Comparison of ENCODE assay signal across 17 cellular contexts in the genomic region with DNA sequence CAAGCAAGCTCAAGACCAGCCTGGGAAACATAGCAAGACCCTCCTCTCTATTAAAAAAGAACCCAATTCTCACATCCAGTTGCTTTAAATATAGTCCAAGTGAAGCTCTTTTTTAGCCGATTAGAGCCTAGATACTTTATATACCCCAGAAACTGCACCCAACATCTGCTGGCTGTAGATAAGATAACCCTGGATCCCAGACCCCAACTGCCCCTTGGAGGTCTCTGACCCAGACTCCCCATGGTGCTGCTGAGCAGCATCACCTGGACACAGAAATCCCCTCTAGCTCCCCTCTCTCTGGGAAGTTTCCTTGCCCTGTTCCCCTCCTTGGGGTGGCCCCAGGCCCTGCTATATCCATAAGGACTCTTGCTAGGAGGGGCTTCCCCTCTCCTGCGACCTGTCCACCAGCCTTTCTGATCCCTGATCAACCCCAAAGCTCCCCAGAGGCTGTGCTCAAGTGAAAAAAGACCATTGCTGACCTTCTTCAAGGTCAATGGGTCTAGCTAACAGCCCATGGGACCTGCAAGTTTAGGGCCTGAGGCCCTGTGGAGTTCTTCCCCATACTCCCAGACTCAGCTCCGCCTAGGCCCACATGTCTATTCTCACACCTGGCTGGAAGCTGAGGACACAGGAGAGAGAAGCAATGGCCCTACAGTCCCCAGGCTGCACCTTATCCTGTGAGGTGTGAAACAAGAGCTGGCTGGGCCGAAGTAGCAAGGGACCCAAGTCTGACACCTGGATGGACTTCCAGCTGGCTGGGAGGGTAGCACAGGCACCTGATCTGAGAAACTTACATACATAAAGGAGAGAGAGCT. TPM values are rescaled to one million over a fixed set of nuclear protein-coding genes. Genes with fewer than 3 reads are reported as not detected.
A peak's percentile ranks its signal among the peaks of the same experiment; 100 is the strongest.
DNase-seq lines count a peak whose midpoint lies in the region; ATAC-seq and TF ChIP-seq lines count a peak whose summit lies in the region.
"Had no signal": no experiment of that assay in that cellular context is flagged by ENCODE, and none has a peak within 500 bp of the region (broad histone marks: within the 10 kb centered on the region; RNA-seq: fewer than 3 reads in every experiment).

No MANE protein-coding gene starts in this region.

- H3K9me3 ChIP-seq in OCI-LY1 (ENCODE audit: low read length) (no peaks in the 10 kb centered on the region), endodermal cell (ENCODE audit: control insufficient read depth, low read length) (no peaks in the 10 kb centered on the region), neural progenitor cell (ENCODE audit: low read depth) (no peaks in the 10 kb centered on the region)
- no peaks in the 10 kb centered on the region for H3K9me3 ChIP-seq in CD8-positive, alpha-beta T cell (ENCODE audit: low read length)

- H3K4me3 ChIP-seq in OCI-LY1 (ENCODE audit: low read depth, low read length, poor library complexity, severe bottlenecking) (no peak overlapping the region), endodermal cell (ENCODE audit: low read length) (no peak overlapping the region), neural progenitor cell (no peak overlapping the region)
- H3K4me3 ChIP-seq in CD8-positive, alpha-beta T cell (ENCODE audit: low read depth, low read length), result no peak overlapping the region
- H3K4me3 ChIP-seq: GM23248 had no signal

- no peaks in the 10 kb centered on the region for H3K36me3 Mint-ChIP-seq in activated CD8-positive, alpha-beta memory T cell treated with anti-CD3 and anti-CD28 coated beads, Interleukin-2, amount 10 ng/mL, durations not matched to agents 7 days and 5 days
- H3K36me3 Mint-ChIP-seq in endodermal cell (ENCODE audit: low read depth), result peaks cover 4% of the 10 kb centered on the region
- H3K36me3 Mint-ChIP-seq in neural progenitor cell, result peaks cover 2% of the 10 kb centered on the region
- H3K36me3 Mint-ChIP-seq in CD8-positive, alpha-beta T cell, result peaks cover 13% of the 10 kb centered on the region

- 85 to 87% methylated on average over 3 to 4 of the region's 4 CpGs for WGBS in endodermal cell (ENCODE audit: insufficient coverage in 1 of 2, insufficient read length in 1 of 2), 2 experiments

- peaks cover 6% of the 10 kb centered on the region; the same call in 1 of the 2 replicates for H3K79me2 ChIP-seq in OCI-LY1 (ENCODE audit: insufficient read depth, low read length)
- H3K79me2 ChIP-seq in neural progenitor cell (ENCODE audit: low read depth), result no peaks in the 10 kb centered on the region

- H3K36me3 ChIP-seq in OCI-LY1 (ENCODE audit: insufficient read depth, low read length) (peaks cover 38% of the 10 kb centered on the region), endodermal cell (ENCODE audit: control insufficient read depth, insufficient read depth, low read length) (no peaks in the 10 kb centered on the region), neural progenitor cell (no peaks in the 10 kb centered on the region)
- H3K36me3 ChIP-seq in CD8-positive, alpha-beta T cell (ENCODE audit: insufficient read depth, low read length), result no peaks in the 10 kb centered on the region

- H3K9ac ChIP-seq in OCI-LY1 (ENCODE audit: low read length) (no peak overlapping the region), endodermal cell (ENCODE audit: extremely low read depth, low read length, poor library complexity, severe bottlenecking) (no peak overlapping the region), neural progenitor cell (no peak overlapping the region)
- H3K9ac ChIP-seq: GM23248 had no signal

- H3K4me2 ChIP-seq in OCI-LY1 (ENCODE audit: low read length) (no peak overlapping the region), neural progenitor cell (no peak overlapping the region)

- TF ChIP-seq CTCF in OCI-LY1 (IDR thresholded peaks at IDR 0.05; ENCODE audit: low read length), result no peak
- no peak for TF ChIP-seq CTCF in endodermal cell (conservative IDR thresholded peaks at IDR 0.05)
- TF ChIP-seq CTCF in neural progenitor cell (IDR thresholded peaks at IDR 0.05), result no peak
- TF ChIP-seq CTCF in CD8-positive, alpha-beta T cell (IDR thresholded peaks at IDR 0.05), result no peak

- H3K9me3 Mint-ChIP-seq in activated CD8-positive, alpha-beta memory T cell treated with anti-CD3 and anti-CD28 coated beads, Interleukin-2, amount 10 ng/mL, durations not matched to agents 7 days and 5 days (ENCODE audit: low read depth), result no peaks in the 10 kb centered on the region
- H3K9me3 Mint-ChIP-seq in endodermal cell (no peaks in the 10 kb centered on the region), neural progenitor cell (no peaks in the 10 kb centered on the region)
- H3K9me3 Mint-ChIP-seq in CD8-positive, alpha-beta T cell, result no peaks in the 10 kb centered on the region
- H3K9me3 Mint-ChIP-seq: IgD-negative memory B cell had no signal

- CTCF ChIA-PET in activated CD8-positive, alpha-beta memory T cell treated with anti-CD3 and anti-CD28 coated beads, Interleukin-2, amount 10 ng/mL, durations not matched to agents 7 days and 5 days (lab: Charles Lee), result no interaction called here
- CTCF ChIA-PET in CD8-positive, alpha-beta T cell (lab: Charles Lee), result interaction anchor here (0.8 to 1.2 kb wide), 2 partner anchors 9 to 202 kb away, joined by 3 to 4 read pairs; no protein-coding TSS in a partner anchor

- peaks cover 11% of the 10 kb centered on the region for H3K4me1 Mint-ChIP-seq in activated CD8-positive, alpha-beta memory T cell treated with anti-CD3 and anti-CD28 coated beads, Interleukin-2, amount 10 ng/mL, durations not matched to agents 7 days and 5 days
- H3K4me1 Mint-ChIP-seq in endodermal cell (peaks cover 45% of the 10 kb centered on the region), neural progenitor cell (peaks cover 3% of the 10 kb centered on the region)
- H3K4me1 Mint-ChIP-seq in CD8-positive, alpha-beta T cell (ENCODE audit: low read depth), result peaks cover 22% of the 10 kb centered on the region

- peak overlapping the region; percentile 54 for H3K27ac ChIP-seq in OCI-LY1 (ENCODE audit: low read depth, low read length, poor library complexity, severe bottlenecking)
- H3K27ac ChIP-seq in endodermal cell (ENCODE audit: low read depth, low read length), result no peak overlapping the region
- H3K27ac ChIP-seq in neural progenitor cell, result no peak overlapping the region
- H3K27ac ChIP-seq in CD8-positive, alpha-beta T cell (ENCODE audit: low read depth, low read length), result no peak overlapping the region
- H3K27ac ChIP-seq: GM23248, HL-60 had no signal

- H4K20me1 ChIP-seq in OCI-LY1 (ENCODE audit: insufficient read depth, low read length) (no peaks in the 10 kb centered on the region), neural progenitor cell (ENCODE audit: low read depth) (no peaks in the 10 kb centered on the region)

- H2AFZ ChIP-seq in OCI-LY1 (ENCODE audit: low read length) (no peak overlapping the region), neural progenitor cell (replicated peaks) (no peak overlapping the region)
- H2AFZ ChIP-seq: GM23248 had no signal

- DNase-seq in activated CD8-positive, alpha-beta memory T cell treated with anti-CD3 and anti-CD28 coated beads, Interleukin-2, amount 50 U/mL, for 4 hours, result peak; percentile 6
- no peak for DNase-seq in activated CD8-positive, alpha-beta memory T cell treated with anti-CD3 and anti-CD28 coated beads, Interleukin-2, amount 10 ng/mL, durations not matched to agents 7 days and 5 days
- DNase-seq in endodermal cell (peak; percentile 71), neural progenitor cell (ENCODE audit: low spot score) (no peak), NCI-H2171 (lab: John Stamatoyannopoulos, UW) (no peak)
- no peak for DNase-seq in CD8-positive, alpha-beta T cell
- DNase-seq: COR-L47, GF-D8, GM23248, HCEC 1CT, NCI-H1105 treated with DMSO at 0.1 percent for 48 hours, NCI-H187, PC-3 had no signal

- ATAC-seq in activated CD8-positive, alpha-beta memory T cell treated with anti-CD3 and anti-CD28 coated beads, Interleukin-2, amount 10 ng/mL, durations not matched to agents 7 days and 5 days, result no peak
- no peak for ATAC-seq in CD8-positive, alpha-beta T cell
- no peak for ATAC-seq in HG03469 (IDR thresholded peaks at IDR 0.05; ENCODE audit: unreplicated experiment)
- ATAC-seq: PC-3 had no signal

- H3F3A ChIP-seq in OCI-LY1 (ENCODE audit: insufficient read depth, low read length), result no peaks in the 10 kb centered on the region
- H3F3A ChIP-seq in neural progenitor cell (ENCODE audit: low read depth), result no peaks in the 10 kb centered on the region

- POLR2A ChIA-PET in CD8-positive, alpha-beta T cell (lab: Charles Lee), result interaction anchor here (0.5 kb wide), 1 partner anchor 16 kb away, joined by 6 read pairs; no protein-coding TSS in a partner anchor

- H3K27me3 ChIP-seq in OCI-LY1 (ENCODE audit: insufficient read depth, low read length) (no peaks in the 10 kb centered on the region), endodermal cell (ENCODE audit: control insufficient read depth, insufficient read depth, low read length, poor library complexity, severe bottlenecking) (no peaks in the 10 kb centered on the region), neural progenitor cell (no peaks in the 10 kb centered on the region)
- no peaks in the 10 kb centered on the region for H3K27me3 ChIP-seq in CD8-positive, alpha-beta T cell (ENCODE audit: insufficient read depth, low read length)

- intact Hi-C loops in CD8-positive, alpha-beta T cell (cut with DNase I, micrococcal nuclease), result no loop called here

- no peaks in the 10 kb centered on the region for H3K27me3 Mint-ChIP-seq in activated CD8-positive, alpha-beta memory T cell treated with anti-CD3 and anti-CD28 coated beads, Interleukin-2, amount 10 ng/mL, durations not matched to agents 7 days and 5 days
- no peaks in the 10 kb centered on the region for H3K27me3 Mint-ChIP-seq in endodermal cell (ENCODE audit: insufficient read depth)
- peaks cover 7% of the 10 kb centered on the region for H3K27me3 Mint-ChIP-seq in neural progenitor cell (ENCODE audit: insufficient read depth, low read depth)
- H3K27me3 Mint-ChIP-seq in CD8-positive, alpha-beta T cell (ENCODE audit: low read depth), result no peaks in the 10 kb centered on the region
- H3K27me3 Mint-ChIP-seq: IgD-negative memory B cell had no signal

- H3K4me1 ChIP-seq in OCI-LY1 (ENCODE audit: insufficient read depth, low read length, severe bottlenecking) (peaks cover 29% of the 10 kb centered on the region), endodermal cell (ENCODE audit: control insufficient read depth, insufficient read depth, low read length) (peaks cover 10% of the 10 kb centered on the region), neural progenitor cell (no peaks in the 10 kb centered on the region)
- H3K4me1 ChIP-seq in CD8-positive, alpha-beta T cell (ENCODE audit: insufficient read depth, low read length), result peaks cover 20% of the 10 kb centered on the region

- no peak overlapping the region for H3K27ac Mint-ChIP-seq in activated CD8-positive, alpha-beta memory T cell treated with anti-CD3 and anti-CD28 coated beads, Interleukin-2, amount 10 ng/mL, durations not matched to agents 7 days and 5 days
- H3K27ac Mint-ChIP-seq in endodermal cell (no peak overlapping the region), neural progenitor cell (peak overlapping the region; percentile 40)
- H3K27ac Mint-ChIP-seq in CD8-positive, alpha-beta T cell, result no peak overlapping the region
- H3K27ac Mint-ChIP-seq: IgD-negative memory B cell had no signal

- H3K9me2 ChIP-seq in OCI-LY1 (ENCODE audit: low read depth, low read length), result no peaks in the 10 kb centered on the region

- H3K4me3 Mint-ChIP-seq in activated CD8-positive, alpha-beta memory T cell treated with anti-CD3 and anti-CD28 coated beads, Interleukin-2, amount 10 ng/mL, durations not matched to agents 7 days and 5 days, result no peak overlapping the region
- H3K4me3 Mint-ChIP-seq in endodermal cell (no peak overlapping the region), neural progenitor cell (peak overlapping the region; percentile 33)
- no peak overlapping the region for H3K4me3 Mint-ChIP-seq in CD8-positive, alpha-beta T cell

RNA-seq across cellular contexts. Expression of gene ARL6IP4, which starts 56.2 kb away (rescaled TPM):
- total RNA-seq in activated CD8-positive, alpha-beta memory T cell treated with anti-CD3 and anti-CD28 coated beads, Interleukin-2, amount 10 ng/mL, durations not matched to agents 7 days and 5 days, result 100 to 1,000 TPM; 169 to 216 TPM
- total RNA-seq in endodermal cell, result 100 to 1,000 TPM; 136 to 149 TPM
- polyA plus RNA-seq in endodermal cell (2013, experiment 1 of 2), result 145 TPM
- 144 TPM for polyA plus RNA-seq in endodermal cell (2013, experiment 2 of 2)
- 83.8 and 143 TPM in 2 replicates for total RNA-seq in neural progenitor cell (ENCODE audit: low replicate concordance)
- 100 to 1,000 TPM; 130 to 131 TPM for total RNA-seq in CD8-positive, alpha-beta T cell

Comparison
In these comparisons a context has a peak if more than half of its experiments do, and no peak if none do; other contexts are left out.
1. DNase-seq: peak in activated CD8-positive, alpha-beta memory T cell treated with anti-CD3 and anti-CD28 coated beads, Interleukin-2, amount 50 U/mL, for 4 hours (single experiment) and endodermal cell (single experiment); none in activated CD8-positive, alpha-beta memory T cell treated with anti-CD3 and anti-CD28 coated beads, Interleukin-2, amount 10 ng/mL, durations not matched to agents 7 days and 5 days (single experiment), neural progenitor cell (single experiment), CD8-positive, alpha-beta T cell (0 of 7) and NCI-H2171 (single experiment).